ENCODE assay signal across 26 cellular contexts in genomic region chr7:81903115-81903514, GRCh38.
DNase-seq lines count a peak whose midpoint lies in the region; ATAC-seq and TF ChIP-seq lines count a peak whose summit lies in the region.
"Had no signal": no experiment of that assay in that cellular context is flagged by ENCODE, and none has a peak within 500 bp of the region (broad histone marks: within the 10 kb centered on the region; RNA-seq: fewer than 3 reads in every experiment).

No MANE protein-coding gene starts in this region.

- no peaks in the 10 kb centered on the region for H3K4me1 ChIP-seq in BE2C
- H3K4me1 ChIP-seq: pancreas had no signal

- TF ChIP-seq CTCF in BE2C (IDR thresholded peaks at IDR 0.05; ENCODE audit: low read depth, low read length) (no peak), GM10248 (IDR thresholded peaks at IDR 0.05; ENCODE audit: control extremely low read depth, extremely low read depth, low read depth, missing control alignments) (no peak)

- peak; percentile 36 for ATAC-seq in HG02885 (IDR thresholded peaks at IDR 0.05; ENCODE audit: poor library complexity, unreplicated experiment)
- ATAC-seq: activated CD4-positive, CD25-positive, alpha-beta regulatory T cell treated with anti-CD3 and anti-CD28 coated beads, Interleukin-2, amount 50 U/mL, for 24 hours; effector memory CD8-positive, alpha-beta T cell; HCT116; HepG2; pancreas; stimulated activated memory B cell treated with anti-CD40 and anti-IgM and Interleukin-4, amounts not matched to agents 10 μg/mL and 1 μg/mL and 100 μg/mL, for 72 hours had no signal

- H3K27me3 ChIP-seq in BE2C, result no peaks in the 10 kb centered on the region
- H3K27me3 ChIP-seq: pancreas had no signal

- H3K36me3 ChIP-seq in BE2C, result no peaks in the 10 kb centered on the region
- H3K36me3 ChIP-seq: pancreas had no signal

- CTCF ChIA-PET in GM10248 (lab: Yijun Ruan, JAX), result interaction anchor here (0.7 to 1.4 kb wide), 3 partner anchors 11 to 445 kb away, joined by 3 read pairs; no protein-coding TSS in a partner anchor

- TF ChIP-seq POLR2A in erythroblast (IDR thresholded peaks at IDR 0.05; ENCODE audit: low read length), result no peak

- POLR2A ChIA-PET in GM10248 (lab: Yijun Ruan, JAX), result no interaction called here

- DNase-seq in EH (ENCODE audit: low read depth) (peak; percentile 37), LHCN-M2 (ENCODE audit: low read depth) (peak; percentile 20), astrocyte of the hippocampus (ENCODE audit: low read depth, low spot score) (peak; percentile 17), erythroblast (lab: John Stamatoyannopoulos, UW) (no peak), BE2C (no peak), NCI-H1092 treated with DMSO at 0.1 percent for 48 hours (lab: John Stamatoyannopoulos, UW) (no peak), GM10248 (ENCODE audit: extremely low spot score) (no peak)
- DNase-seq: activated CD4-positive, alpha-beta memory T cell treated with anti-CD3 and anti-CD28 coated beads for 36 hours; activated CD8-positive, alpha-beta memory T cell treated with anti-CD3 and anti-CD28 coated beads, Interleukin-2, amount 50 U/mL, for 4 hours; activated naive CD4-positive, alpha-beta T cell treated with anti-CD3 and anti-CD28 coated beads for 36 hours; Calu3; central memory CD4-positive, alpha-beta T cell; DMS79; effector memory CD8-positive, alpha-beta T cell; NCI-H1105; NCI-H187 treated with DMSO at 0.1 percent for 48 hours; NCI-H2171; NCI-H510A; pancreas; SK-N-SH; trophoblast cell had no signal

- no peaks in the 10 kb centered on the region; the same call in 1 of the 2 replicates for H3K9me3 ChIP-seq in BE2C
- H3K9me3 ChIP-seq: pancreas, SK-N-SH had no signal

- no peak overlapping the region for H3K4me3 ChIP-seq in BE2C (ENCODE audit: low read depth, low read length)
- H3K4me3 ChIP-seq: pancreas had no signal

Comparison
In these comparisons a context has a peak if more than half of its experiments do, and no peak if none do; other contexts are left out.
1. DNase-seq: peak in EH (single experiment), LHCN-M2 (single experiment) and astrocyte of the hippocampus (single experiment); none in erythroblast (0 of 2), BE2C (single experiment), NCI-H1092 treated with DMSO at 0.1 percent for 48 hours (single experiment) and GM10248 (single experiment).